In the genomic region with DNA sequence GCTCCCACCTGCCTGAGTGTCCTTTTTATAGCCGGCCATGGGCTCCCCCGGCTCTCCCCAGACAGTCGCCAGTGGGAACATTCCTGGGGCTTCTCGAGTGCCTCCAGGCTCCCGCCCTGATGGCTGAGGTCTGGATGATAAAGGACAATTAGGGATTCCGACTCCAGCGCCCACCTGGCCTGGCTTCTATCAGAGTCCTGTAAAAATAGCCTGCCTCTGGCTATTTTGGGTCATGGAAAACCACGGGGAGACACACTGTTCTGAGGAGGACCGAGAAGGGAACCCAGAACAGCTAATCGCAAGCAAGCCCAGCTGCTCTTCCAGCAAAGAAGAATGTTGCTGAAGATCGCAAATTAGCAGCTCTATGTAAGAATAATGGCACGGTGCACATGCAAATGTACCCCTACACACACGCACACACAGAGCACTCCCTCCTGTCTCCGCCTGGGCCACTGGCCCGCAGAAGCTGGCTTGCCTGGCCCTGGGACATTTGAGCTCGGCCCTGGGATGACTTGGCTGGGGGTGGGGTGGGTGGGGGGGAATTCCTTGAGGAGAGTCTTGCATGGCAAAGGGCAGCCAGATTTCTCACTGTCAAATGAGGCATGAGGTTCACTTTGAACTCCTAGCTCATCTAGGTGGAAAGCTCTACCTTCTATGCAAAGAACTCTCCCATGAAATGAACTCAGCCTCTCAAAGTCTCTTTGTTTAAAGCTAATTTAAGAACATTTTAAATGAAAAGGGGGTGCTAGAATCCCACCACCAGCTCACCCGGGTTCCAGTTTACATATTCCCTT, we compare ENCODE assay signal across 15 cellular contexts. TPM values are rescaled to one million over a fixed set of nuclear protein-coding genes. Genes with fewer than 3 reads are reported as not detected.
DNase-seq lines count a peak whose midpoint lies in the region; ATAC-seq and TF ChIP-seq lines count a peak whose summit lies in the region.
"Had no signal": no experiment of that assay in that cellular context is flagged by ENCODE, and none has a peak within 500 bp of the region (broad histone marks: within the 10 kb centered on the region; RNA-seq: fewer than 3 reads in every experiment).

No MANE protein-coding gene starts in this region.

- peaks cover 100% of the 10 kb centered on the region for H3K4me1 ChIP-seq in OCI-LY7 (ENCODE audit: insufficient read depth, low read length, poor library complexity, severe bottlenecking)
- H3K4me1 ChIP-seq in right atrium auricular region, result peaks cover 0 to 42% of the 10 kb centered on the region in 2 donors
- H3K4me1 ChIP-seq in sigmoid colon, result peaks cover 0 to 64% (median 49%) of the 10 kb centered on the region in 4 donors

- H3K9me3 ChIP-seq in OCI-LY7 (ENCODE audit: low read length) (peaks cover 7% of the 10 kb centered on the region; the same call in 1 of the 2 replicates), right atrium auricular region (no peaks in the 10 kb centered on the region), sigmoid colon (no peaks in the 10 kb centered on the region), T-helper 17 cell (ENCODE audit: control insufficient read depth, low read length, poor library complexity, severe bottlenecking) (no peaks in the 10 kb centered on the region)

- ATAC-seq in GM19468 (IDR thresholded peaks at IDR 0.05; ENCODE audit: extremely low read depth, unreplicated experiment), result peak; percentile 20
- no peak for ATAC-seq in T-helper 17 cell
- no peak for ATAC-seq in GM18505 (IDR thresholded peaks at IDR 0.05; ENCODE audit: unreplicated experiment)
- ATAC-seq in HG03039 (IDR thresholded peaks at IDR 0.05; ENCODE audit: unreplicated experiment), result no peak

- peaks cover 6% of the 10 kb centered on the region for H3K4me1 Mint-ChIP-seq in T-helper 17 cell

- H3K4me2 ChIP-seq in OCI-LY7 (ENCODE audit: low read length), result peak overlapping the region; percentile 98

- H3K4me3 Mint-ChIP-seq in T-helper 17 cell, result no peak overlapping the region

- H3K36me3 Mint-ChIP-seq in T-helper 17 cell (ENCODE audit: low read depth), result no peaks in the 10 kb centered on the region

- H3K4me3 ChIP-seq in OCI-LY7 (ENCODE audit: low read depth, low read length, poor library complexity, severe bottlenecking) (peak overlapping the region; percentile 72), right atrium auricular region (no peak overlapping the region), sigmoid colon (no peak overlapping the region)

- peak; percentile 85 to 98 (median 92) for TF ChIP-seq EP300 in sigmoid colon (IDR thresholded peaks at IDR 0.05)

- 62 to 68% methylated on average over 17 of the region's 17 CpGs for whole genome bisulfite sequencing in sigmoid colon, 2 donors

- intact Hi-C loops in OCI-LY7 (cut with micrococcal nuclease; ENCODE audit: unreplicated experiment) (loop anchor here (1.0 kb wide), 1 partner anchor 26 kb away; no protein-coding TSS in a partner anchor), sigmoid colon (cut with DNase I) (loop anchor here (2.0 kb wide), 1 partner anchor 29 kb away; no protein-coding TSS in a partner anchor)

- no peak for TF ChIP-seq POLR2A in sigmoid colon (IDR thresholded peaks at IDR 0.05)
- no peak for TF ChIP-seq POLR2A in GM18505 (IDR thresholded peaks at IDR 0.05; ENCODE audit: borderline replicate concordance, extremely low read depth, insufficient read depth, insufficient read length)

- no peaks in the 10 kb centered on the region for H4K20me1 ChIP-seq in OCI-LY7 (ENCODE audit: insufficient read depth, low read length)

- TSS peak; percentile 93 for BruUV-seq in OCI-LY7 (replicated peaks; lab: Mats Ljungman, UMichigan)

- no peak overlapping the region for H3K27ac Mint-ChIP-seq in T-helper 17 cell

- H3K27me3 ChIP-seq in right atrium auricular region, result no peaks in the 10 kb centered on the region
- H3K27me3 ChIP-seq in sigmoid colon, result no peaks in the 10 kb centered on the region

- no peaks in the 10 kb centered on the region for H3K9me2 ChIP-seq in OCI-LY7 (ENCODE audit: insufficient read depth, low read length)

- peak overlapping the region; percentile 99 for H3K27ac ChIP-seq in OCI-LY7 (ENCODE audit: low read depth, low read length, poor library complexity, severe bottlenecking)
- peak overlapping the region; percentile 65 to 84 for H3K27ac ChIP-seq in right atrium auricular region
- H3K27ac ChIP-seq in sigmoid colon, result peak overlapping the region; percentile 73 to 86 (median 83)

- CTCF ChIA-PET in OCI-LY7 (lab: Charles Lee; ENCODE audit: unreplicated experiment), result interaction anchor here (0.9 to 1.9 kb wide), 7 partner anchors 12 to 80 kb away, joined by 3 to 9 read pairs (median 4); no protein-coding TSS in a partner anchor

- DNase-seq in OCI-LY7 (ENCODE audit: low spot score) (peak; percentile 68), right atrium auricular region (ENCODE audit: low spot score) (no peak), sigmoid colon (peak; percentile 86), T-helper 17 cell (no peak), A172 (ENCODE audit: low spot score) (no peak)
- DNase-seq: foreskin melanocyte; GF-D8; NCI-H1436; NCI-H748 treated with DMSO at 0.1 percent for 48 hours; stimulated activated naive CD4-positive, alpha-beta T cell had no signal

- peaks cover 6% of the 10 kb centered on the region; the same call in 1 of the 2 replicates for H3K79me2 ChIP-seq in OCI-LY7 (ENCODE audit: insufficient read depth, low read depth, low read length)

- no peak for TF ChIP-seq CTCF in OCI-LY7 (conservative IDR thresholded peaks at IDR 0.05; ENCODE audit: low read length)
- no peak for TF ChIP-seq CTCF in right atrium auricular region (IDR thresholded peaks at IDR 0.05)
- TF ChIP-seq CTCF in sigmoid colon (IDR thresholded peaks at IDR 0.05), result no peak

- peaks cover 6% of the 10 kb centered on the region; the same call in 1 of the 2 replicates for H3K36me3 ChIP-seq in OCI-LY7 (ENCODE audit: insufficient read depth, low read length)
- H3K36me3 ChIP-seq in right atrium auricular region, result no peaks in the 10 kb centered on the region
- H3K36me3 ChIP-seq in sigmoid colon, result no peaks in the 10 kb centered on the region

- H3K27me3 Mint-ChIP-seq in T-helper 17 cell, result peaks cover 6% of the 10 kb centered on the region

- POLR2A ChIA-PET in OCI-LY7 (lab: Charles Lee), result interaction anchor here (0.5 to 7.1 kb wide), 14 partner anchors 11 to 1696 kb away, joined by 3 to 92 read pairs (median 4); no protein-coding TSS in a partner anchor

- H2AFZ ChIP-seq in OCI-LY7 (ENCODE audit: low read length), result no peak overlapping the region

RNA-seq across cellular contexts. Expression of a gene that starts 55.3 kb away (rescaled TPM):
- total RNA-seq in OCI-LY7 (2014; rRNA removed; shearing (Covaris generic)), result 0.63 TPM in 1 of 2 replicates, not detected in the other
- total RNA-seq in OCI-LY7 (2022) (not detected in 2 replicates), right atrium auricular region (not detected), sigmoid colon (under 1 TPM in 1 of 4 donors, not detected in 3; 0.36 TPM), T-helper 17 cell (not detected)
- not detected for polyA plus RNA-seq in sigmoid colon
- not detected in 2 replicates for total RNA-seq in A172 (2014; rRNA removed; shearing (Covaris generic))
- total RNA-seq: HT-29, osteocyte had no signal

Comparison
In these comparisons a context has a peak if more than half of its experiments do, and no peak if none do; other contexts are left out.
1. DNase-seq: peak in OCI-LY7 (single experiment) and sigmoid colon (single experiment); none in right atrium auricular region (single experiment), T-helper 17 cell (0 of 3) and A172 (single experiment).
2. Peak in every context shown above with its lines, with median percentiles within 50 percentile points of each other: H3K27ac ChIP-seq.